8 cellular contexts compared by ENCODE assay signal in genomic region chr19:11101057-11101456, GRCh38.
"Had no signal": no experiment of that assay in that cellular context is flagged by ENCODE, and none has a peak within 500 bp of the region (broad histone marks: within the 10 kb centered on the region; RNA-seq: fewer than 3 reads in every experiment).

No MANE protein-coding gene starts in this region.

- H3K4me3 ChIP-seq: GM23248 had no signal

- FAIRE-seq: H1, H54, HTR-8/SVneo had no signal

- DNase-seq: GM23248, H9, HCEC 1CT, IMR-90, KBM-7 had no signal

- H3K9me3 Mint-ChIP-seq: H9 had no signal

- H3K27ac ChIP-seq: GM23248 had no signal

- H3K4me3 Mint-ChIP-seq: H9 had no signal

- H2AFZ ChIP-seq: GM23248 had no signal

- H3K9ac ChIP-seq: GM23248 had no signal
